Comparison of ENCODE assay signal across 1 cellular context in the genomic region with DNA sequence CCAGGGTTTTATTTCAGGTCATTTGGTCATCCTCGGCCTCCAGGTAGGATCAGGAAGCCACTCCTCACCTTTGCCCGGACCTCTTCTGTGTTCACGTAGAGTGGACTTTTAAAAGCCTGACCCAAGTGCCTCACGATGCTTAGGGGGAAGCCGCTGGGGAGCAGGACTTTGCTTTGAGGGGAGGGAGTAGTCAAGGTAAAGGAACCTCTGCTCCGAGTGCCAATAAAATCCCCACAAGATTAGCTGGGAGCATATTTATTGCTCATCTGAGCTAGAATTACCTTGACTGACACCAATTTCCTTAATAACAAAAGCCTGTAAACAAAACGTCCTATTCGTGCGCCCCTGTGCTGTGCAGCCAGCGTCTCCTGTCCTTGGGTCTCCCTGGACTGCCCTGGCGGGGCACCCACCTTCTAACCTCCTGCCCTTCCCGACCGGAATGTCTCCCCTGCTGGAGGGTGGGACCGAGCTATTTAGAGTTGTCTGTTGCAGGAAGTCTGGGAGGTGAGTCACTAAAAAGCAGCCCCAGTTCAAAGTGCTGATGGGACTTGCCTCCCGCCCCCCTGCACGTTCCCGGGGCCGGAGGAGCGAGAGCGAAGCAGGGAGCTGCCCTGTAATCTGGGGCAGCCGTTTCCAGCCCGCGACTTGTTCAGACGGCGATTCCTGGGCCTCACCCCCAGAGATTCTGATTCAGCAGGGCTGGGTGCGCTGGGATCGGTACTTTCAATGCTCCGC.
TF ChIP-seq lines count a peak whose summit lies in the region.

No MANE protein-coding gene starts in this region.

TF ChIP-seq in K562, 482 proteins besides CTCF, POLR2A, EP300 and RAD21 (continued from another document):
- TF ChIP-seq, protein P1, sequence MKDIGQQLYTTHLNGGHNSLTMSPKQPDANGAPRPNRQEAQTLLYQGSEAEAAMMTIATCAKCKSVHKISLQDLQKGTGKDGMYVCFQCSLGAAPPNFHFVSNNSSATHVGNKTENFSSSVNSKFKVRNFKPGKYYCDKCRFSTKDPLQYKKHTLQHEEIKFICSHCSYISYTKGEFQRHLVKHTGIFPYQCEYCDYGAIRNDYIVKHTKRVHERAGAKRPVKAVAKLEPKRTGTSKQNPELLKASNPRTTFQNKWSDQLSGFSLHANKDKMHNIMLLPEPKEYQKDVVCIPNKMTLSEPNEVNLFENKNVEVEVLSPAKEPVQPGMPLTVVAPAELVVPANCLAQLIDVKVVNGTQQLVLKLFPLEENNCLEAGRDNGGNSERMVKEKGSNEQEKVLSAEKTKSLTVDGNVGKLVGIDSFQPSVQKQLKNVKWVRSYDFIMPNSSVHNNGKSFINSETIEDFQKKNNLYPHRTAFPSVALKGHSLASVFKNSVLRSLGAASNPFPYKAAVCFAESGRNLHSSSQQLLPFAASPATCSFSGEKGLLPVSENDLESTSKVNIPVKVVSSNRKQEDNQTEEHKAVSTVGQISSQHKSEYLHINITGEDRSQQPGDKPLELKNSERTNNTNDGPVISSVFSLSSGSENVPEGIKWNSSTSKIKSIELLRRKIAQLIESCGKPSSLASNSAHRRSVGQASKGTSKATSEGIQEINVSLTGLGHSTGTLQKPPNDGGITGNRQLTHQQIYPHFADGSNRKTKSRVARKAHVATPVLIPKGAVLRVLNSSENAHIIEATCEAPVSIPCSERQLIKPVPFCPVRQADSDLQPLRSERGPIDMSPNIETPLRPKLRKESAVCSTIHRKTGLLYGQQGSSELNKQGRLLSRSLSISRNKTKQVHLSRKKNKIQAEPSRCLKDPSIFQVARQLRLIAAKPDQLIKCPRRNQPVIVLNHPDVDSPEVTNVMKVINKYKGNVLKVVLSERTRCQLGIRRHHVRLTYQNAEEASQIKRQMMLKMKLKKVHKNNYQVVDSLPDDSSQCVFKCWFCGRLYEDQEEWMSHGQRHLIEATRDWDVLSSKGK (CRISPR knock-in tag; IDR thresholded peaks at IDR 0.05), result no peak
- TF ChIP-seq MTA3 (IDR thresholded peaks at IDR 0.05; ENCODE audit: borderline replicate concordance) (peak; percentile 50; the same call in 1 of the 2 replicates), SAP30 (IDR thresholded peaks at IDR 0.05; ENCODE audit: borderline replicate concordance, insufficient read depth, low read depth, low read length, poor library complexity, severe bottlenecking) (no peak), CREBBP (IDR thresholded peaks at IDR 0.05; ENCODE audit: low read depth, low read length) (no peak), HNRNPK (IDR thresholded peaks at IDR 0.05; ENCODE audit: low read depth, low read length, poor library complexity, severe bottlenecking) (no peak), OTX1 (CRISPR knock-in tag; IDR thresholded peaks at IDR 0.05) (peak; percentile 2; the same call in 1 of the 2 replicates), BRD4 (IDR thresholded peaks at IDR 0.05) (peak; percentile 14; the same call in 1 of the 2 replicates), KDM1A (IDR thresholded peaks at IDR 0.05) (peak in 1 of 2 experiments; percentile 60; a peak in 2 of 4 replicates), EHMT2 (IDR thresholded peaks at IDR 0.05) (no peak), TEAD4 (IDR thresholded peaks at IDR 0.05; ENCODE audit: low read length) (peak; percentile 44), TEAD4 (CRISPR knock-in tag; IDR thresholded peaks at IDR 0.05; ENCODE audit: borderline replicate concordance) (no peak), PHF8 (IDR thresholded peaks at IDR 0.05; ENCODE audit: borderline replicate concordance, low read length) (no peak), SMARCA4 (IDR thresholded peaks at IDR 0.05) (peak; percentile 29; the same call in 1 of the 2 replicates), SMARCA5 (IDR thresholded peaks at IDR 0.05) (no peak)
- TF ChIP-seq, protein P2, sequence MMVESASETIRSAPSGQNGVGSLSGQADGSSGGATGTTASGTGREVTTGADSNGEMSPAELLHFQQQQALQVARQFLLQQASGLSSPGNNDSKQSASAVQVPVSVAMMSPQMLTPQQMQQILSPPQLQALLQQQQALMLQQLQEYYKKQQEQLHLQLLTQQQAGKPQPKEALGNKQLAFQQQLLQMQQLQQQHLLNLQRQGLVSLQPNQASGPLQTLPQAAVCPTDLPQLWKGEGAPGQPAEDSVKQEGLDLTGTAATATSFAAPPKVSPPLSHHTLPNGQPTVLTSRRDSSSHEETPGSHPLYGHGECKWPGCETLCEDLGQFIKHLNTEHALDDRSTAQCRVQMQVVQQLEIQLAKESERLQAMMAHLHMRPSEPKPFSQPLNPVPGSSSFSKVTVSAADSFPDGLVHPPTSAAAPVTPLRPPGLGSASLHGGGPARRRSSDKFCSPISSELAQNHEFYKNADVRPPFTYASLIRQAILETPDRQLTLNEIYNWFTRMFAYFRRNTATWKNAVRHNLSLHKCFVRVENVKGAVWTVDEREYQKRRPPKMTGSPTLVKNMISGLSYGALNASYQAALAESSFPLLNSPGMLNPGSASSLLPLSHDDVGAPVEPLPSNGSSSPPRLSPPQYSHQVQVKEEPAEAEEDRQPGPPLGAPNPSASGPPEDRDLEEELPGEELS (CRISPR knock-in tag; IDR thresholded peaks at IDR 0.05; ENCODE audit: borderline replicate concordance), result peak; percentile 79; the same call in 1 of the 2 replicates
- TF ChIP-seq, protein P3, sequence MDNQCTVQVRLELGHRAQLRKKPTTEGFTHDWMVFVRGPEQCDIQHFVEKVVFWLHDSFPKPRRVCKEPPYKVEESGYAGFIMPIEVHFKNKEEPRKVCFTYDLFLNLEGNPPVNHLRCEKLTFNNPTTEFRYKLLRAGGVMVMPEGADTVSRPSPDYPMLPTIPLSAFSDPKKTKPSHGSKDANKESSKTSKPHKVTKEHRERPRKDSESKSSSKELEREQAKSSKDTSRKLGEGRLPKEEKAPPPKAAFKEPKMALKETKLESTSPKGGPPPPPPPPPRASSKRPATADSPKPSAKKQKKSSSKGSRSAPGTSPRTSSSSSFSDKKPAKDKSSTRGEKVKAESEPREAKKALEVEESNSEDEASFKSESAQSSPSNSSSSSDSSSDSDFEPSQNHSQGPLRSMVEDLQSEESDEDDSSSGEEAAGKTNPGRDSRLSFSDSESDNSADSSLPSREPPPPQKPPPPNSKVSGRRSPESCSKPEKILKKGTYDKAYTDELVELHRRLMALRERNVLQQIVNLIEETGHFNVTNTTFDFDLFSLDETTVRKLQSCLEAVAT (IDR thresholded peaks at IDR 0.05), result peak in 1 of 2 experiments; percentile 15; a peak in 2 of 4 replicates
- TF ChIP-seq, protein P4, sequence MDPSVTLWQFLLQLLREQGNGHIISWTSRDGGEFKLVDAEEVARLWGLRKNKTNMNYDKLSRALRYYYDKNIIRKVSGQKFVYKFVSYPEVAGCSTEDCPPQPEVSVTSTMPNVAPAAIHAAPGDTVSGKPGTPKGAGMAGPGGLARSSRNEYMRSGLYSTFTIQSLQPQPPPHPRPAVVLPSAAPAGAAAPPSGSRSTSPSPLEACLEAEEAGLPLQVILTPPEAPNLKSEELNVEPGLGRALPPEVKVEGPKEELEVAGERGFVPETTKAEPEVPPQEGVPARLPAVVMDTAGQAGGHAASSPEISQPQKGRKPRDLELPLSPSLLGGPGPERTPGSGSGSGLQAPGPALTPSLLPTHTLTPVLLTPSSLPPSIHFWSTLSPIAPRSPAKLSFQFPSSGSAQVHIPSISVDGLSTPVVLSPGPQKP (CRISPR knock-in tag; IDR thresholded peaks at IDR 0.05), result no peak
- TF ChIP-seq, protein P5, sequence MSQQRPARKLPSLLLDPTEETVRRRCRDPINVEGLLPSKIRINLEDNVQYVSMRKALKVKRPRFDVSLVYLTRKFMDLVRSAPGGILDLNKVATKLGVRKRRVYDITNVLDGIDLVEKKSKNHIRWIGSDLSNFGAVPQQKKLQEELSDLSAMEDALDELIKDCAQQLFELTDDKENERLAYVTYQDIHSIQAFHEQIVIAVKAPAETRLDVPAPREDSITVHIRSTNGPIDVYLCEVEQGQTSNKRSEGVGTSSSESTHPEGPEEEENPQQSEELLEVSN (IDR thresholded peaks at IDR 0.05; ENCODE audit: borderline replicate concordance in 1 of 2, extremely low read depth in 1 of 2, insufficient read depth in 1 of 2, insufficient read length in 1 of 2, low read depth in 1 of 2, low read length in 1 of 2, poor library complexity in 1 of 2, severe bottlenecking in 1 of 2), result peak; percentile 81 to 91
- TF ChIP-seq, protein P6, sequence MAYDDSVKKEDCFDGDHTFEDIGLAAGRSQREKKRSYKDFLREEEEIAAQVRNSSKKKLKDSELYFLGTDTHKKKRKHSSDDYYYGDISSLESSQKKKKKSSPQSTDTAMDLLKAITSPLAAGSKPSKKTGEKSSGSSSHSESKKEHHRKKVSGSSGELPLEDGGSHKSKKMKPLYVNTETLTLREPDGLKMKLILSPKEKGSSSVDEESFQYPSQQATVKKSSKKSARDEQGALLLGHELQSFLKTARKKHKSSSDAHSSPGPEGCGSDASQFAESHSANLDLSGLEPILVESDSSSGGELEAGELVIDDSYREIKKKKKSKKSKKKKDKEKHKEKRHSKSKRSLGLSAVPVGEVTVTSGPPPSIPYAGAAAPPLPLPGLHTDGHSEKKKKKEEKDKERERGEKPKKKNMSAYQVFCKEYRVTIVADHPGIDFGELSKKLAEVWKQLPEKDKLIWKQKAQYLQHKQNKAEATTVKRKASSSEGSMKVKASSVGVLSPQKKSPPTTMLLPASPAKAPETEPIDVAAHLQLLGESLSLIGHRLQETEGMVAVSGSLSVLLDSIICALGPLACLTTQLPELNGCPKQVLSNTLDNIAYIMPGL (CRISPR knock-in tag; IDR thresholded peaks at IDR 0.05), result no peak
- TF ChIP-seq, protein P7, sequence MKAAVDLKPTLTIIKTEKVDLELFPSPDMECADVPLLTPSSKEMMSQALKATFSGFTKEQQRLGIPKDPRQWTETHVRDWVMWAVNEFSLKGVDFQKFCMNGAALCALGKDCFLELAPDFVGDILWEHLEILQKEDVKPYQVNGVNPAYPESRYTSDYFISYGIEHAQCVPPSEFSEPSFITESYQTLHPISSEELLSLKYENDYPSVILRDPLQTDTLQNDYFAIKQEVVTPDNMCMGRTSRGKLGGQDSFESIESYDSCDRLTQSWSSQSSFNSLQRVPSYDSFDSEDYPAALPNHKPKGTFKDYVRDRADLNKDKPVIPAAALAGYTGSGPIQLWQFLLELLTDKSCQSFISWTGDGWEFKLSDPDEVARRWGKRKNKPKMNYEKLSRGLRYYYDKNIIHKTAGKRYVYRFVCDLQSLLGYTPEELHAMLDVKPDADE (conservative IDR thresholded peaks at IDR 0.05; ENCODE audit: control insufficient read depth, low read depth, low read length), result peak; percentile 18; the same call in 1 of the 2 replicates
- TF ChIP-seq, protein P8, sequence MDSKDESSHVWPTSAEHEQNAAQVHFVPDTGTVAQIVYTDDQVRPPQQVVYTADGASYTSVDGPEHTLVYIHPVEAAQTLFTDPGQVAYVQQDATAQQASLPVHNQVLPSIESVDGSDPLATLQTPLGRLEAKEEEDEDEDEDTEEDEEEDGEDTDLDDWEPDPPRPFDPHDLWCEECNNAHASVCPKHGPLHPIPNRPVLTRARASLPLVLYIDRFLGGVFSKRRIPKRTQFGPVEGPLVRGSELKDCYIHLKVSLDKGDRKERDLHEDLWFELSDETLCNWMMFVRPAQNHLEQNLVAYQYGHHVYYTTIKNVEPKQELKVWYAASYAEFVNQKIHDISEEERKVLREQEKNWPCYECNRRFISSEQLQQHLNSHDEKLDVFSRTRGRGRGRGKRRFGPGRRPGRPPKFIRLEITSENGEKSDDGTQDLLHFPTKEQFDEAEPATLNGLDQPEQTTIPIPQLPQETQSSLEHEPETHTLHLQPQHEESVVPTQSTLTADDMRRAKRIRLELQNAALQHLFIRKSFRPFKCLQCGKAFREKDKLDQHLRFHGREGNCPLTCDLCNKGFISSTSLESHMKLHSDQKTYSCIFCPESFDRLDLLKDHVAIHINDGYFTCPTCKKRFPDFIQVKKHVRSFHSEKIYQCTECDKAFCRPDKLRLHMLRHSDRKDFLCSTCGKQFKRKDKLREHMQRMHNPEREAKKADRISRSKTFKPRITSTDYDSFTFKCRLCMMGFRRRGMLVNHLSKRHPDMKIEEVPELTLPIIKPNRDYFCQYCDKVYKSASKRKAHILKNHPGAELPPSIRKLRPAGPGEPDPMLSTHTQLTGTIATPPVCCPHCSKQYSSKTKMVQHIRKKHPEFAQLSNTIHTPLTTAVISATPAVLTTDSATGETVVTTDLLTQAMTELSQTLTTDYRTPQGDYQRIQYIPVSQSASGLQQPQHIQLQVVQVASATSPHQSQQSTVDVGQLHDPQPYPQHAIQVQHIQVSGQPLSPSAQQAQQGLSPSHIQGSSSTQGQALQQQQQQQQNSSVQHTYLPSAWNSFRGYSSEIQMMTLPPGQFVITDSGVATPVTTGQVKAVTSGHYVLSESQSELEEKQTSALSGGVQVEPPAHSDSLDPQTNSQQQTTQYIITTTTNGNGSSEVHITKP (IDR thresholded peaks at IDR 0.05; ENCODE audit: partially characterized antibody), result peak; percentile 94
